In the genomic region with DNA sequence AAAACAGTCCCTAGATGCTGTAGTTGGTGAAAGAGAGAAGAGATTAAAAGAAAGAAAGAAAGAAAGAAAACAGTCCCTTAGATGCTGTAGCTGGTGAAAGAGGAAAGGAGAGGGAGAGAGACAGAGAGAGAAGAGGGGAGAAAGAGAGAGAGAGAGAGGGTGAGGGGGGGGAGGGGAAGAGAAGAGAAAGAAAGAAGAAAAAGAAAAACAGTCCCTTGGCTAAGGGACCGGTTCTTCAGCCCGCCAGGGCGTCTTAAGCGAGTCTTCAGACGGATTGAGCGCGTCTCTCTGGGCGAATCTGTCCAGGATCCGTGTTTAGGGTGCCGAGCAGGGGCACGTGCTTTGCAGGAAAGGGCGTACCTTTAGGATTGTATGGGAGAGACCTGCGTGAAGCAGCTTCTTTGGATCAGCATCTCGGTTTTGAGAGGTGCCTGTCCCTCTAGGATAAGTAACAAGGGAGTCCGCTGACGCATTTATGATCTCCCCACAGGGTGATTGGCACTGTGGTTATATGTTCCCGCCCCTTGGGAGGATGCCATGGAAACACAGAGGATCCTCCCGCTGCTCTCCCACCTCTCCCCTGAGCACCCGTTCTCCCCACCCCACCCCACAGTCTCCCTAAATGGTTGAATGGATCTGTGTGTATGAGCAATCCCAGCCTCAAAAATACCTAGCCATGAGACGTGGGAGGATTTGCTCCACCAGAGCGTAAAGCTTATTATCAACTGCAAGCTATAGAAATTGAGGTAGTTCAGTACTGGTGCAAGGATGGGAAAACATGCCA, we compare ENCODE assay signal across 2 cellular contexts.
TF ChIP-seq lines count a peak whose summit lies in the region.

No MANE protein-coding gene starts in this region.

TF ChIP-seq in HEK293, 187 proteins besides CTCF, POLR2A, EP300 and RAD21 (continued from another document and continues in another):
- TF ChIP-seq, protein P1, sequence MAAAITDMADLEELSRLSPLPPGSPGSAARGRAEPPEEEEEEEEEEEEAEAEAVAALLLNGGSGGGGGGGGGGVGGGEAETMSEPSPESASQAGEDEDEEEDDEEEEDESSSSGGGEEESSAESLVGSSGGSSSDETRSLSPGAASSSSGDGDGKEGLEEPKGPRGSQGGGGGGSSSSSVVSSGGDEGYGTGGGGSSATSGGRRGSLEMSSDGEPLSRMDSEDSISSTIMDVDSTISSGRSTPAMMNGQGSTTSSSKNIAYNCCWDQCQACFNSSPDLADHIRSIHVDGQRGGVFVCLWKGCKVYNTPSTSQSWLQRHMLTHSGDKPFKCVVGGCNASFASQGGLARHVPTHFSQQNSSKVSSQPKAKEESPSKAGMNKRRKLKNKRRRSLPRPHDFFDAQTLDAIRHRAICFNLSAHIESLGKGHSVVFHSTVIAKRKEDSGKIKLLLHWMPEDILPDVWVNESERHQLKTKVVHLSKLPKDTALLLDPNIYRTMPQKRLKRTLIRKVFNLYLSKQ (tag by site-specific recombination; IDR thresholded peaks at IDR 0.05; ENCODE audit: borderline replicate concordance) = no peak
- TF ChIP-seq ZNF214 (tag by site-specific recombination; IDR thresholded peaks at IDR 0.05; ENCODE audit: borderline replicate concordance) (no peak), KLF16 (tag by site-specific recombination; IDR thresholded peaks at IDR 0.05) (no peak), HOXA7 (CRISPR knock-in tag; IDR thresholded peaks at IDR 0.05; ENCODE audit: borderline replicate concordance) (no peak), YY1 (tag by site-specific recombination; IDR thresholded peaks at IDR 0.05) (no peak), ZNF174 (tag by site-specific recombination; IDR thresholded peaks at IDR 0.05) (no peak), ZBTB17 (tag by site-specific recombination; IDR thresholded peaks at IDR 0.05) (peak; percentile 88), PRDM1 (tag by site-specific recombination; IDR thresholded peaks at IDR 0.05) (peak; percentile 94), ZNF274 (IDR thresholded peaks at IDR 0.05; ENCODE audit: low read length) (no peak), ZNF274 (tag by site-specific recombination; IDR thresholded peaks at IDR 0.05; ENCODE audit: borderline replicate concordance) (no peak), ZNF394 (tag by site-specific recombination; IDR thresholded peaks at IDR 0.05; ENCODE audit: borderline replicate concordance) (peak; percentile 49), ZNF112 (tag by site-specific recombination; IDR thresholded peaks at IDR 0.05) (no peak), ZNF610 (tag by site-specific recombination; IDR thresholded peaks at IDR 0.05; ENCODE audit: borderline replicate concordance) (no peak), ZIC2 (tag by site-specific recombination; IDR thresholded peaks at IDR 0.05) (no peak), ZNF785 (tag by site-specific recombination; IDR thresholded peaks at IDR 0.05) (no peak), ZNF24 (tag by site-specific recombination; IDR thresholded peaks at IDR 0.05) (peak; percentile 5; the same call in 1 of the 2 replicates), ZNF175 (tag by site-specific recombination; IDR thresholded peaks at IDR 0.05) (no peak), KLF9 (tag by site-specific recombination; IDR thresholded peaks at IDR 0.05; ENCODE audit: low read depth) (no peak), WT1 (tag by site-specific recombination; IDR thresholded peaks at IDR 0.05) (peak; percentile 76), ZNF558 (tag by site-specific recombination; IDR thresholded peaks at IDR 0.05) (no peak)
- TF ChIP-seq, protein P2, sequence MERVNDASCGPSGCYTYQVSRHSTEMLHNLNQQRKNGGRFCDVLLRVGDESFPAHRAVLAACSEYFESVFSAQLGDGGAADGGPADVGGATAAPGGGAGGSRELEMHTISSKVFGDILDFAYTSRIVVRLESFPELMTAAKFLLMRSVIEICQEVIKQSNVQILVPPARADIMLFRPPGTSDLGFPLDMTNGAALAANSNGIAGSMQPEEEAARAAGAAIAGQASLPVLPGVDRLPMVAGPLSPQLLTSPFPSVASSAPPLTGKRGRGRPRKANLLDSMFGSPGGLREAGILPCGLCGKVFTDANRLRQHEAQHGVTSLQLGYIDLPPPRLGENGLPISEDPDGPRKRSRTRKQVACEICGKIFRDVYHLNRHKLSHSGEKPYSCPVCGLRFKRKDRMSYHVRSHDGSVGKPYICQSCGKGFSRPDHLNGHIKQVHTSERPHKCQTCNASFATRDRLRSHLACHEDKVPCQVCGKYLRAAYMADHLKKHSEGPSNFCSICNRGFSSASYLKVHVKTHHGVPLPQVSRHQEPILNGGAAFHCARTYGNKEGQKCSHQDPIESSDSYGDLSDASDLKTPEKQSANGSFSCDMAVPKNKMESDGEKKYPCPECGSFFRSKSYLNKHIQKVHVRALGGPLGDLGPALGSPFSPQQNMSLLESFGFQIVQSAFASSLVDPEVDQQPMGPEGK (tag by site-specific recombination; IDR thresholded peaks at IDR 0.05) = 0 out of 2 replicates have a peak, but pooled peaks have one; percentile 19
- TF ChIP-seq, protein P3, sequence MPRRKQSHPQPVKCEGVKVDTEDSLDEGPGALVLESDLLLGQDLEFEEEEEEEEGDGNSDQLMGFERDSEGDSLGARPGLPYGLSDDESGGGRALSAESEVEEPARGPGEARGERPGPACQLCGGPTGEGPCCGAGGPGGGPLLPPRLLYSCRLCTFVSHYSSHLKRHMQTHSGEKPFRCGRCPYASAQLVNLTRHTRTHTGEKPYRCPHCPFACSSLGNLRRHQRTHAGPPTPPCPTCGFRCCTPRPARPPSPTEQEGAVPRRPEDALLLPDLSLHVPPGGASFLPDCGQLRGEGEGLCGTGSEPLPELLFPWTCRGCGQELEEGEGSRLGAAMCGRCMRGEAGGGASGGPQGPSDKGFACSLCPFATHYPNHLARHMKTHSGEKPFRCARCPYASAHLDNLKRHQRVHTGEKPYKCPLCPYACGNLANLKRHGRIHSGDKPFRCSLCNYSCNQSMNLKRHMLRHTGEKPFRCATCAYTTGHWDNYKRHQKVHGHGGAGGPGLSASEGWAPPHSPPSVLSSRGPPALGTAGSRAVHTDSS (tag by site-specific recombination; IDR thresholded peaks at IDR 0.05) = no peak
- TF ChIP-seq, protein P4, sequence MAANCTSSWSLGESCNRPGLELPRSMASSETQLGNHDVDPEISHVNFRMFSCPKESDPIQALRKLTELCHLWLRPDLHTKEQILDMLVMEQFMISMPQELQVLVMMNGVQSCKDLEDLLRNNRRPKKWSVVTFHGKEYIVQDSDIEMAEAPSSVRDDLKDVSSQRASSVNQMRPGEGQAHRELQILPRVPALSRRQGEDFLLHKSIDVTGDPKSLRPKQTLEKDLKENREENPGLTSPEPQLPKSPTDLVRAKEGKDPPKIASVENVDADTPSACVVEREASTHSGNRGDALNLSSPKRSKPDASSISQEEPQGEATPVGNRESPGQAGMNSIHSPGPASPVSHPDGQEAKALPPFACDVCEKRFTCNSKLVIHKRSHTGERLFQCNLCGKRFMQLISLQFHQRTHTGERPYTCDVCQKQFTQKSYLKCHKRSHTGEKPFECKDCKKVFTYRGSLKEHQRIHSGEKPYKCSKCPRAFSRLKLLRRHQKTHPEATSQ (tag by site-specific recombination; IDR thresholded peaks at IDR 0.05) = no peak

TF ChIP-seq in GM12878, 131 proteins besides CTCF, POLR2A, EP300 and RAD21 (continued from another document and continues in another):
- TF ChIP-seq, protein P5, sequence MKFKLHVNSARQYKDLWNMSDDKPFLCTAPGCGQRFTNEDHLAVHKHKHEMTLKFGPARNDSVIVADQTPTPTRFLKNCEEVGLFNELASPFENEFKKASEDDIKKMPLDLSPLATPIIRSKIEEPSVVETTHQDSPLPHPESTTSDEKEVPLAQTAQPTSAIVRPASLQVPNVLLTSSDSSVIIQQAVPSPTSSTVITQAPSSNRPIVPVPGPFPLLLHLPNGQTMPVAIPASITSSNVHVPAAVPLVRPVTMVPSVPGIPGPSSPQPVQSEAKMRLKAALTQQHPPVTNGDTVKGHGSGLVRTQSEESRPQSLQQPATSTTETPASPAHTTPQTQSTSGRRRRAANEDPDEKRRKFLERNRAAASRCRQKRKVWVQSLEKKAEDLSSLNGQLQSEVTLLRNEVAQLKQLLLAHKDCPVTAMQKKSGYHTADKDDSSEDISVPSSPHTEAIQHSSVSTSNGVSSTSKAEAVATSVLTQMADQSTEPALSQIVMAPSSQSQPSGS (IDR thresholded peaks at IDR 0.05; ENCODE audit: low read length) = peak; percentile 82
- TF ChIP-seq SP1 (IDR thresholded peaks at IDR 0.05; ENCODE audit: low read depth, low read length) (peak; percentile 1), NRF1 (conservative IDR thresholded peaks at IDR 0.05; ENCODE audit: low read depth, low read length) (no peak), TAF1 (IDR thresholded peaks at IDR 0.05; ENCODE audit: borderline replicate concordance, low read depth, low read length) (no peak), KLF5 (IDR thresholded peaks at IDR 0.05; ENCODE audit: partially characterized antibody) (no peak), EZH2 (IDR thresholded peaks at IDR 0.05; ENCODE audit: borderline replicate concordance, control insufficient read depth, low read depth, low read length) (no peak), BCL11A (IDR thresholded peaks at IDR 0.05; ENCODE audit: low read depth, low read length) (peak; percentile 89), TCF7 (IDR thresholded peaks at IDR 0.05; ENCODE audit: borderline replicate concordance) (no peak), CEBPB (IDR thresholded peaks at IDR 0.05; ENCODE audit: borderline replicate concordance in 1 of 2, low read depth in 2 of 2, low read length in 2 of 2) (no peak), IKZF1 (conservative IDR thresholded peaks at IDR 0.05) (peak; percentile 97), ZSCAN29 (IDR thresholded peaks at IDR 0.05) (no peak), SPI1 (IDR thresholded peaks at IDR 0.05; ENCODE audit: borderline replicate concordance, insufficient read depth, low read depth, low read length) (no peak), ZZZ3 (IDR thresholded peaks at IDR 0.05; ENCODE audit: control insufficient read depth, insufficient read length, low read depth) (no peak), STAT3 (IDR thresholded peaks at IDR 0.05; ENCODE audit: low read depth, low read length) (no peak)
- TF ChIP-seq, protein P6, sequence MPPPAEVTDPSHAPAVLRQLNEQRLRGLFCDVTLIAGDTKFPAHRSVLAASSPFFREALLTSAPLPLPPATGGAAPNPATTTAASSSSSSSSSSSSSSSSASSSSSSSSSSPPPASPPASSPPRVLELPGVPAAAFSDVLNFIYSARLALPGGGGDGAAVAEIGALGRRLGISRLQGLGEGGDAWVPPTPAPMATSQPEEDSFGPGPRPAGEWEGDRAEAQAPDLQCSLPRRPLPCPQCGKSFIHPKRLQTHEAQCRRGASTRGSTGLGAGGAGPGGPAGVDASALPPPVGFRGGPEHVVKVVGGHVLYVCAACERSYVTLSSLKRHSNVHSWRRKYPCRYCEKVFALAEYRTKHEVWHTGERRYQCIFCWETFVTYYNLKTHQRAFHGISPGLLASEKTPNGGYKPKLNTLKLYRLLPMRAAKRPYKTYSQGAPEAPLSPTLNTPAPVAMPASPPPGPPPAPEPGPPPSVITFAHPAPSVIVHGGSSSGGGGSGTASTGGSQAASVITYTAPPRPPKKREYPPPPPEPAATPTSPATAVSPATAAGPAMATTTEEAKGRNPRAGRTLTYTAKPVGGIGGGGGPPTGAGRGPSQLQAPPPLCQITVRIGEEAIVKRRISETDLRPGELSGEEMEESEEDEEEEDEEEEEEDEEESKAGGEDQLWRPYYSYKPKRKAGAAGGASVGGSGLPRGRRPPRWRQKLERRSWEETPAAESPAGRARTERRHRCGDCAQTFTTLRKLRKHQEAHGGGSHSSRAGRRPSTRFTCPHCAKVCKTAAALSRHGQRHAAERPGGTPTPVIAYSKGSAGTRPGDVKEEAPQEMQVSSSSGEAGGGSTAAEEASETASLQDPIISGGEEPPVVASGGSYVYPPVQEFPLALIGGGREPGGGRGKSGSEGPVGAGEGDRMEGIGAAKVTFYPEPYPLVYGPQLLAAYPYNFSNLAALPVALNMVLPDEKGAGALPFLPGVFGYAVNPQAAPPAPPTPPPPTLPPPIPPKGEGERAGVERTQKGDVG (CRISPR knock-in tag; IDR thresholded peaks at IDR 0.05) = no peak
- TF ChIP-seq, protein P7, sequence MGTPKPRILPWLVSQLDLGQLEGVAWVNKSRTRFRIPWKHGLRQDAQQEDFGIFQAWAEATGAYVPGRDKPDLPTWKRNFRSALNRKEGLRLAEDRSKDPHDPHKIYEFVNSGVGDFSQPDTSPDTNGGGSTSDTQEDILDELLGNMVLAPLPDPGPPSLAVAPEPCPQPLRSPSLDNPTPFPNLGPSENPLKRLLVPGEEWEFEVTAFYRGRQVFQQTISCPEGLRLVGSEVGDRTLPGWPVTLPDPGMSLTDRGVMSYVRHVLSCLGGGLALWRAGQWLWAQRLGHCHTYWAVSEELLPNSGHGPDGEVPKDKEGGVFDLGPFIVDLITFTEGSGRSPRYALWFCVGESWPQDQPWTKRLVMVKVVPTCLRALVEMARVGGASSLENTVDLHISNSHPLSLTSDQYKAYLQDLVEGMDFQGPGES (IDR thresholded peaks at IDR 0.05) = no peak
- TF ChIP-seq, protein P8, sequence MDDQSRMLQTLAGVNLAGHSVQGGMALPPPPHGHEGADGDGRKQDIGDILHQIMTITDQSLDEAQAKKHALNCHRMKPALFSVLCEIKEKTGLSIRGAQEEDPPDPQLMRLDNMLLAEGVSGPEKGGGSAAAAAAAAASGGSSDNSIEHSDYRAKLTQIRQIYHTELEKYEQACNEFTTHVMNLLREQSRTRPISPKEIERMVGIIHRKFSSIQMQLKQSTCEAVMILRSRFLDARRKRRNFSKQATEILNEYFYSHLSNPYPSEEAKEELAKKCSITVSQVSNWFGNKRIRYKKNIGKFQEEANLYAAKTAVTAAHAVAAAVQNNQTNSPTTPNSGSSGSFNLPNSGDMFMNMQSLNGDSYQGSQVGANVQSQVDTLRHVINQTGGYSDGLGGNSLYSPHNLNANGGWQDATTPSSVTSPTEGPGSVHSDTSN (IDR thresholded peaks at IDR 0.05; ENCODE audit: insufficient replicate concordance, low read depth, low read length) = peak; percentile 90
- TF ChIP-seq, protein P9, sequence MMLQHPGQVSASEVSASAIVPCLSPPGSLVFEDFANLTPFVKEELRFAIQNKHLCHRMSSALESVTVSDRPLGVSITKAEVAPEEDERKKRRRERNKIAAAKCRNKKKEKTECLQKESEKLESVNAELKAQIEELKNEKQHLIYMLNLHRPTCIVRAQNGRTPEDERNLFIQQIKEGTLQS (IDR thresholded peaks at IDR 0.05; ENCODE audit: borderline replicate concordance, extremely low read depth, low read depth, low read length) = no peak
- TF ChIP-seq, protein P10, sequence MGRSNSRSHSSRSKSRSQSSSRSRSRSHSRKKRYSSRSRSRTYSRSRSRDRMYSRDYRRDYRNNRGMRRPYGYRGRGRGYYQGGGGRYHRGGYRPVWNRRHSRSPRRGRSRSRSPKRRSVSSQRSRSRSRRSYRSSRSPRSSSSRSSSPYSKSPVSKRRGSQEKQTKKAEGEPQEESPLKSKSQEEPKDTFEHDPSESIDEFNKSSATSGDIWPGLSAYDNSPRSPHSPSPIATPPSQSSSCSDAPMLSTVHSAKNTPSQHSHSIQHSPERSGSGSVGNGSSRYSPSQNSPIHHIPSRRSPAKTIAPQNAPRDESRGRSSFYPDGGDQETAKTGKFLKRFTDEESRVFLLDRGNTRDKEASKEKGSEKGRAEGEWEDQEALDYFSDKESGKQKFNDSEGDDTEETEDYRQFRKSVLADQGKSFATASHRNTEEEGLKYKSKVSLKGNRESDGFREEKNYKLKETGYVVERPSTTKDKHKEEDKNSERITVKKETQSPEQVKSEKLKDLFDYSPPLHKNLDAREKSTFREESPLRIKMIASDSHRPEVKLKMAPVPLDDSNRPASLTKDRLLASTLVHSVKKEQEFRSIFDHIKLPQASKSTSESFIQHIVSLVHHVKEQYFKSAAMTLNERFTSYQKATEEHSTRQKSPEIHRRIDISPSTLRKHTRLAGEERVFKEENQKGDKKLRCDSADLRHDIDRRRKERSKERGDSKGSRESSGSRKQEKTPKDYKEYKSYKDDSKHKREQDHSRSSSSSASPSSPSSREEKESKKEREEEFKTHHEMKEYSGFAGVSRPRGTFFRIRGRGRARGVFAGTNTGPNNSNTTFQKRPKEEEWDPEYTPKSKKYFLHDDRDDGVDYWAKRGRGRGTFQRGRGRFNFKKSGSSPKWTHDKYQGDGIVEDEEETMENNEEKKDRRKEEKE (IDR thresholded peaks at IDR 0.05) = no peak
